In the genomic region with DNA sequence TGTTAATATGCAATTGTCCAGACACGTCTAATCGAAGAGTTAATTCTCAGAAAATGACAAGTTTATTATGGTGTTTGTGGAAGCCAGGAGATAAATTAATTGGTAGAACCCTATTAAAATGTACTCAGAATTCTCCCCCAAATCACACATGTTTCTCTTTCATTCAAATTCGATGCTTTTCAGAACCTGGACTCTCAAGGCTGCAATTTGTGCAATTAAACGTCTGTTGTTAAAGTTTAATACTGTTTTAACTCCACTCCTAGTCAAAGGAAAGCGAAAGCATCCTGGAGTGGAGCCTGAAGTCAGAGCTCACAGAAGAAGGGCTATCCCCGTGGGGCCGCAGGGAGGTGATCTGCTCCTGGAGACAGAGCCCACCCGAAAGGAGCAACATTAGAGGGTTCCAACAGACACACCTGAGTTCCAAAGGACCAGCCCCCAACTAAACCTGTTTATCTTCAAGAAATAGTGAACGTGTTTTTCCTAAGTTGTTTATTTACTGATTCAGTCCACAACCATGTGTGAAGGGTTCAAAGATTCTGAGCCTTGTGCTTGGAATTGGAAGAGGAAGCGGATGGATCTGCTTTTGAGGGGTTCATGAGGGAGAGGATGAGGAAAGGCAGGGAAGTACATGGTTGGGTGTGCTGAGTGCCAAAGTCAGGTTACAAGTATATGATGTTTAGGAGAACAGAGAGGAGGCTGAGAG, we compare ENCODE assay signal across 9 cellular contexts.
DNase-seq lines count a peak whose midpoint lies in the region; TF ChIP-seq lines count a peak whose summit lies in the region.
"Had no signal": no experiment of that assay in that cellular context is flagged by ENCODE, and none has a peak within 500 bp of the region (broad histone marks: within the 10 kb centered on the region; RNA-seq: fewer than 3 reads in every experiment).

No MANE protein-coding gene starts in this region.

- H3K4me3 Mint-ChIP-seq in endodermal cell (peak overlapping the region; percentile 52), nephron (peak overlapping the region; percentile 76 to 79 (median 77))

- H3K9me3 ChIP-seq in BE2C (no peaks in the 10 kb centered on the region), endodermal cell (ENCODE audit: control insufficient read depth, low read length) (no peaks in the 10 kb centered on the region)
- H3K9me3 ChIP-seq: adrenal gland had no signal

- H3K27me3 Mint-ChIP-seq in endodermal cell (ENCODE audit: insufficient read depth) (peaks cover 56% of the 10 kb centered on the region), nephron (ENCODE audit: low read depth) (peaks cover 85% of the 10 kb centered on the region)

- DNase-seq in BE2C (no peak), NCI-H69 (lab: John Stamatoyannopoulos, UW) (peak; percentile 50), endodermal cell (no peak), foreskin melanocyte (no peak), RWPE1 (ENCODE audit: low spot score) (no peak), SW480 (ENCODE audit: low spot score) (no peak), HuH-7.5 (ENCODE audit: low spot score) (no peak)

- H3K9me3 Mint-ChIP-seq in endodermal cell = no peaks in the 10 kb centered on the region
- H3K9me3 Mint-ChIP-seq in nephron = no peaks in the 10 kb centered on the region

- CTCF ChIA-PET in RWPE1 (lab: Yijun Ruan, JAX) = interaction anchor here (0.5 kb wide), 1 partner anchor 161 kb away, joined by 3 read pairs; no protein-coding TSS in a partner anchor

- H3K4me1 ChIP-seq in BE2C = no peaks in the 10 kb centered on the region
- peaks cover 5% of the 10 kb centered on the region for H3K4me1 ChIP-seq in endodermal cell (ENCODE audit: control insufficient read depth, insufficient read depth, low read length)

- H3K27ac Mint-ChIP-seq in endodermal cell = peak overlapping the region; percentile 86
- no peak overlapping the region for H3K27ac Mint-ChIP-seq in nephron

- peak overlapping the region; percentile 68 for H3K4me3 ChIP-seq in BE2C (ENCODE audit: low read depth, low read length)
- peak overlapping the region; percentile 81 for H3K4me3 ChIP-seq in endodermal cell (ENCODE audit: low read length)

- no peaks in the 10 kb centered on the region for H3K36me3 ChIP-seq in BE2C
- H3K36me3 ChIP-seq in endodermal cell (ENCODE audit: control insufficient read depth, insufficient read depth, low read length) = no peaks in the 10 kb centered on the region
- H3K36me3 ChIP-seq: adrenal gland had no signal

- peaks cover 8% of the 10 kb centered on the region for H3K4me1 Mint-ChIP-seq in endodermal cell
- peaks cover 5% of the 10 kb centered on the region for H3K4me1 Mint-ChIP-seq in nephron

- H3K36me3 Mint-ChIP-seq in endodermal cell (ENCODE audit: low read depth) (no peaks in the 10 kb centered on the region), nephron (ENCODE audit: low read depth) (no peaks in the 10 kb centered on the region)

- no peak overlapping the region for H3K27ac ChIP-seq in endodermal cell (ENCODE audit: low read depth, low read length)
- H3K27ac ChIP-seq in RWPE1 = no peak overlapping the region

- POLR2A ChIA-PET in RWPE1 (lab: Yijun Ruan, JAX; ENCODE audit: low non-redundant PET) = no interaction called here

- H3K27me3 ChIP-seq in BE2C (no peaks in the 10 kb centered on the region), endodermal cell (ENCODE audit: control insufficient read depth, insufficient read depth, low read length, poor library complexity, severe bottlenecking) (peaks cover 43% of the 10 kb centered on the region)

- WGBS in endodermal cell (ENCODE audit: insufficient coverage in 1 of 2, insufficient read length in 1 of 2), 2 experiments = 66 to 83% methylated on average over 3 to 10 of the region's 10 CpGs

- TF ChIP-seq CTCF in BE2C (IDR thresholded peaks at IDR 0.05; ENCODE audit: low read depth, low read length) = no peak
- TF ChIP-seq CTCF in endodermal cell (conservative IDR thresholded peaks at IDR 0.05) = no peak
- TF ChIP-seq CTCF in nephron (IDR thresholded peaks at IDR 0.05; ENCODE audit: unreplicated experiment in 3 of 3) = no peak
- no peak for TF ChIP-seq CTCF in RWPE1 (conservative IDR thresholded peaks at IDR 0.05; ENCODE audit: low read depth)

- H3K9ac ChIP-seq in endodermal cell (ENCODE audit: extremely low read depth, low read length, poor library complexity, severe bottlenecking) = peak overlapping the region; percentile 73
